ENCODE assay signal across 15 cellular contexts in the genomic region with DNA sequence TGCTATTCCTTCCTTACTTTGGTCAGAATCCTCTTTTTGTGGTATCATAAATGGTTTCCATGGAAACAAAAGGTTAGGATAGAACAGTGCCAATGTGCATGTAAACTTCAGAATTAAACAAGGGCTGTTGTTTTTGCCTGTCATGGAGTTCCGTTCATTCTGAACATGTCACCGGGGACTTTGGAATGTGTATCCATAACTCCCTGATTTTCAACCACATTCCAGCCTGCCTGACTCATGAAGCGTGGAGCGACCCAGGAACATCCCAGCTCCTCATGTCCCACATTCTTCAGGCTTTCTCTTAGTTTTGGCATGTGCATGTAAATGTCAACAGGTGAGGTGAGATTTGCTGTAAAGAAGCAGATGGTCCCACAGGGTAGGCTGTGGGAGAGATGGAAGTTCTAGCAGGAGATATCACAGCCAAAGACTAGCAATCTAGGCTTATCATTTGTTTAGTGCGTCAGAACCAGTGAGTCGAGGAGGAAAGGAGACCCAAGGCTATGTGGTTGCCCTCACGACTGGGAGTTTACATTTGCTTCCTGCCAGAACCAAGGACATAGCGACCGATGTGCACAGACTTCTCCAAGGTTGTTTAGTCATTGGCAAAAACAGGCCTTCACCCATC. TPM values are rescaled to one million over a fixed set of nuclear protein-coding genes. Genes with fewer than 3 reads are reported as not detected.
DNase-seq lines count a peak whose midpoint lies in the region; ATAC-seq and TF ChIP-seq lines count a peak whose summit lies in the region.
"Had no signal": no experiment of that assay in that cellular context is flagged by ENCODE, and none has a peak within 500 bp of the region (broad histone marks: within the 10 kb centered on the region; RNA-seq: fewer than 3 reads in every experiment).

No MANE protein-coding gene starts in this region.

- H3K27me3 Mint-ChIP-seq in HFFc6 (ENCODE audit: insufficient read depth) (no peaks in the 10 kb centered on the region), type B pancreatic cell (peaks cover 18% of the 10 kb centered on the region)

- H3K4me3 ChIP-seq in adipocyte (ENCODE audit: low read length) (no peak overlapping the region), breast epithelium (no peak overlapping the region)
- H3K4me3 ChIP-seq: coronary artery had no signal

- no peaks in the 10 kb centered on the region for H3K36me3 ChIP-seq in adipocyte (ENCODE audit: control insufficient read depth, insufficient read depth, low read length, severe bottlenecking)
- H3K36me3 ChIP-seq in breast epithelium: no peaks in the 10 kb centered on the region

- no peak for ATAC-seq in GM19397 (IDR thresholded peaks at IDR 0.05; ENCODE audit: unreplicated experiment)

- no peak for TF ChIP-seq CTCF in HFFc6 (IDR thresholded peaks at IDR 0.05)
- no peak for TF ChIP-seq CTCF in type B pancreatic cell (conservative IDR thresholded peaks at IDR 0.05)
- no peak for TF ChIP-seq CTCF in breast epithelium (IDR thresholded peaks at IDR 0.05)

- H3K9ac ChIP-seq in adipocyte (ENCODE audit: low read length): no peak overlapping the region

- H3K27ac Mint-ChIP-seq in HFFc6 (peak overlapping the region; percentile 96), type B pancreatic cell (no peak overlapping the region)
- H3K27ac Mint-ChIP-seq: activated B cell treated with CpG ODN at 0.5 μM for 24 hours had no signal

- intact Hi-C loops in breast epithelium (cut with DNase I; ENCODE audit: low total_unique reads): no loop called here

- no peak for TF ChIP-seq POLR2A in breast epithelium (IDR thresholded peaks at IDR 0.05)

- H3K4me1 Mint-ChIP-seq in HFFc6 (ENCODE audit: low read depth): peaks cover 31% of the 10 kb centered on the region
- no peaks in the 10 kb centered on the region for H3K4me1 Mint-ChIP-seq in type B pancreatic cell (ENCODE audit: unreplicated experiment)
- H3K4me1 Mint-ChIP-seq: activated B cell treated with CpG ODN at 0.5 μM for 24 hours had no signal

- H3K4me3 Mint-ChIP-seq in HFFc6 (peak overlapping the region; percentile 60), type B pancreatic cell (no peak overlapping the region)
- H3K4me3 Mint-ChIP-seq: activated B cell treated with CpG ODN at 0.5 μM for 24 hours, nephron progenitor cell had no signal

- H3K9me3 Mint-ChIP-seq in HFFc6 (no peaks in the 10 kb centered on the region), type B pancreatic cell (no peaks in the 10 kb centered on the region)
- H3K9me3 Mint-ChIP-seq: activated B cell treated with CpG ODN at 0.5 μM for 24 hours, nephron progenitor cell had no signal

- H3K9me3 ChIP-seq in adipocyte (ENCODE audit: control insufficient read depth, low read length) (no peaks in the 10 kb centered on the region), breast epithelium (no peaks in the 10 kb centered on the region)

- H3K27me3 ChIP-seq in adipocyte (replicated peaks; ENCODE audit: control insufficient read depth, insufficient read depth, low read length) (no peaks in the 10 kb centered on the region), breast epithelium (no peaks in the 10 kb centered on the region)

- peak; percentile 66 for DNase-seq in A172 (ENCODE audit: low spot score)
- peak; percentile 90 for DNase-seq in HFFc6
- DNase-seq in adipocyte (ENCODE audit: low read depth): peak; percentile 70
- peak; percentile 57 for DNase-seq in foreskin melanocyte
- DNase-seq in type B pancreatic cell (ENCODE audit: extremely low spot score, unreplicated experiment): no peak
- no peak for DNase-seq in caudate nucleus (lab: John Stamatoyannopoulos, UW)
- no peak for DNase-seq in breast epithelium (ENCODE audit: low spot score in 2 of 2)
- DNase-seq: activated B cell treated with CpG ODN at 0.5 μM for 24 hours; activated effector memory CD4-positive, alpha-beta T cell treated with Interleukin-2 at 50 U/mL for 16 hours; GF-D8; Karpas-422; nephron progenitor cell; stimulated activated naive CD4-positive, alpha-beta T cell had no signal

- no peaks in the 10 kb centered on the region for H3K36me3 Mint-ChIP-seq in HFFc6 (ENCODE audit: low read depth)
- H3K36me3 Mint-ChIP-seq in type B pancreatic cell: no peaks in the 10 kb centered on the region

- H3K4me1 ChIP-seq in adipocyte (ENCODE audit: control insufficient read depth, insufficient read depth, low read length) (peaks cover 5% of the 10 kb centered on the region), breast epithelium (no peaks in the 10 kb centered on the region)

- H3K27ac ChIP-seq in caudate nucleus (ENCODE audit: low read depth, low read length) (no peak overlapping the region), breast epithelium (no peak overlapping the region)
- H3K27ac ChIP-seq: coronary artery had no signal

RNA-seq across cellular contexts. Expression of a gene that starts 23.0 kb away (rescaled TPM):
- total RNA-seq in A172 (2014; rRNA removed; shearing (Covaris generic)): 29.8 and 44.0 TPM in 2 replicates
- total RNA-seq in HFFc6 (2021; fragmentation: NEBNext Ultra II Directional; extraction: Animal tissue kit (Norgen Biotek cat#: 25700)): 10 to 100 TPM; 66.6 to 79.5 (median 73.0) TPM
- total RNA-seq in type B pancreatic cell (ENCODE audit: low replicate concordance): 65.2 and 70.3 TPM in 2 replicates
- 10 to 100 TPM; 23.0 to 30.5 (median 25.6) TPM for total RNA-seq in breast epithelium

Comparison
In these comparisons a context has a peak if more than half of its experiments do, and no peak if none do; other contexts are left out.
1. DNase-seq: peak in A172 (single experiment), HFFc6 (single experiment), adipocyte (single experiment) and foreskin melanocyte (single experiment); none in type B pancreatic cell (single experiment), caudate nucleus (0 of 61) and breast epithelium (0 of 2).